1 cellular context compared by ENCODE assay signal in the genomic region with DNA sequence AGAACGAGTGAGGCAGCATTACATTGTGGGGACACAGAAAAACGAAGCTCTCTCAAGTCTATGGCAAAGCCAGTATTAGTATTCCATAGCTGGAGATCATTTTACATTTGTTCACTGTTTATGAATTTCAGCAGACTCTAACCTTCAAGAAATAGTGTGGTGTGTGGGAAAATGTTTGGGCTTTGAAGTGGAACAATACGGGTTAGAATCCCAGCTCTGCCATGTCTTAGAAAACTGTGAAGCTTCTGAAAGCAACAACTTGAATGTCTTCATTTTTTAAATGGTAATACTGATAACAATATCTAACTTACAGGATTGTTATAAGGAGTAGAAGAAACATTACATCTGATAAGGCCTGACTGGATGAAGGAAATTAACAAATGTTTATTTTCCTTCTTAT.
TF ChIP-seq lines count a peak whose summit lies in the region.

No MANE protein-coding gene starts in this region.

TF ChIP-seq in endothelial cell of umbilical vein, 7 proteins besides CTCF, POLR2A, EP300 and RAD21:
- no peak for TF ChIP-seq JUN (IDR thresholded peaks at IDR 0.05; ENCODE audit: borderline replicate concordance, insufficient read depth, insufficient read length, low read depth)
- TF ChIP-seq POLR2AphosphoS5 (IDR thresholded peaks at IDR 0.05; ENCODE audit: insufficient read depth, low read depth, low read length), result no peak
- no peak for TF ChIP-seq EZH2 (IDR thresholded peaks at IDR 0.05; ENCODE audit: borderline replicate concordance, low read depth, low read length, severe bottlenecking)
- TF ChIP-seq FOS (IDR thresholded peaks at IDR 0.05; ENCODE audit: borderline replicate concordance, insufficient read depth, low read length), result no peak
- TF ChIP-seq, protein P1, sequence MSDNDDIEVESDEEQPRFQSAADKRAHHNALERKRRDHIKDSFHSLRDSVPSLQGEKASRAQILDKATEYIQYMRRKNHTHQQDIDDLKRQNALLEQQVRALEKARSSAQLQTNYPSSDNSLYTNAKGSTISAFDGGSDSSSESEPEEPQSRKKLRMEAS (IDR thresholded peaks at IDR 0.05; ENCODE audit: insufficient read depth, insufficient read length), result no peak
- TF ChIP-seq GATA2 (IDR thresholded peaks at IDR 0.05; ENCODE audit: insufficient read depth, insufficient read length, low read depth, low read length), result no peak
- TF ChIP-seq MYC (IDR thresholded peaks at IDR 0.05; ENCODE audit: low read depth, low read length), result no peak
